In the genomic region with DNA sequence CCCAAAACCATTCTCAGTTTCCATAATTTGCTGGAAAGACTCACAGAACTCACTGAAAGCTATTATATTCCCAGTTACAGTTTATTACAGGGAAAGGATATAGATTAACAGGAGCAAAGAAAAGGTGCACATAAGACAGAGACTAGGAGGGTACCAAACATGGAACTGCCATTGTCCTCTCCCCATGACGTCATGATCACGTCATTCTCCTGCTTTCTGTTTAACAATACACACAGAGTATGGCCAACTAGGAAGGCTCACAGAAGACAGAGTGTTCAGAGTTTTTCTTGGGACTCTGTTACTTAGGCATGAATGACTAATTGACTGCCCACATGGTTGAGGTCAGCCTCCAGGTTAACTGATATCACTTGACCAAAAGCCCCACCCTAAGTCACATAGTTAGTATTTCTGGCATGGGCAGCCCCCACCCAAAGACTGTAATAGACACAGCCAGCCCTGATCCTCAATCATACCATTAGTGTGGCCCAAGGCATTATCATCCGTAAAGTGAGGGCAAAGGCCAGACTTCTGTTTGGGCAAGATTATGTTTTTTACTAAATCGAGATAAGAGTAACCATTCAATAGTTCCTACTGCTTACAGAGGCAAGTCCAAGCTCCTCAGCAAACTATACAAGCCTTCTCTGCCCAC, we compare ENCODE assay signal across 21 cellular contexts.
"Had no signal": no experiment of that assay in that cellular context is flagged by ENCODE, and none has a peak within 500 bp of the region (broad histone marks: within the 10 kb centered on the region; RNA-seq: fewer than 3 reads in every experiment).

No MANE protein-coding gene starts in this region.

- ATAC-seq: activated T-cell treated with anti-CD3 and anti-CD28 coated beads, Interleukin-2, amount 50 U/mL, for 4 hours; esophagus mucosa; natural killer cell had no signal

- FAIRE-seq: kidney had no signal

- H3K4me1 ChIP-seq: left ventricle myocardium inferior, vagina had no signal

- H3K27ac Mint-ChIP-seq: activated CD4-positive, alpha-beta memory T cell treated with anti-CD3 and anti-CD28 coated beads for 36 hours; activated naive CD8-positive, alpha-beta T cell; natural killer cell had no signal

- H3K9me3 ChIP-seq: neutrophil, vagina had no signal

- H3K27me3 Mint-ChIP-seq: activated CD4-positive, alpha-beta memory T cell treated with anti-CD3 and anti-CD28 coated beads for 36 hours; activated naive CD8-positive, alpha-beta T cell had no signal

- H3K36me3 ChIP-seq: left ventricle myocardium inferior, neutrophil, tibial nerve, vagina had no signal

- H3K4me3 ChIP-seq: dorsolateral prefrontal cortex, left ventricle myocardium inferior, skin epidermis, tibial nerve, vagina had no signal

- H3K36me3 Mint-ChIP-seq: natural killer cell had no signal

- DNase-seq: activated CD4-positive, alpha-beta memory T cell treated with anti-CD3 and anti-CD28 coated beads for 36 hours; activated CD4-positive, alpha-beta T cell treated with anti-CD3 and anti-CD28 coated beads for 1 hour; activated effector memory CD4-positive, alpha-beta T cell treated with anti-CD3 and anti-CD28 coated beads, Interleukin-2, amount 50 U/mL, for 16 hours; activated T-cell treated with anti-CD3 and anti-CD28 coated beads, Interleukin-2, amount 50 U/mL, for 4 hours; amniotic stem cell; dorsolateral prefrontal cortex; hypothalamus; kidney; left ventricle myocardium inferior; natural killer cell; stimulated activated CD4-positive, alpha-beta T cell treated with anti-CD3 and anti-CD28 coated beads, Interleukin-15, amount 100 ng/mL, for 24 hours; stimulated activated CD4-positive, alpha-beta T cell treated with anti-CD3 and anti-CD28 coated beads, Interleukin-4, amount 100 ng/mL, for 1 hour; stimulated activated naive CD4-positive, alpha-beta T cell treated with Interleukin-2 at 50 U/mL for 16 hours; substantia nigra had no signal

- H3K27me3 ChIP-seq: dorsolateral prefrontal cortex, neutrophil, tibial nerve, vagina had no signal

- H3K27ac ChIP-seq: dorsolateral prefrontal cortex, left ventricle myocardium inferior, neutrophil, skin epidermis, tibial nerve, vagina, VCaP had no signal

- H3K4me3 Mint-ChIP-seq: activated CD4-positive, alpha-beta memory T cell treated with anti-CD3 and anti-CD28 coated beads for 36 hours; activated naive CD8-positive, alpha-beta T cell; activated T-cell treated with anti-CD3 and anti-CD28 coated beads, Interleukin-2, amount 50 U/mL, for 4 hours; natural killer cell had no signal
